Comparison of ENCODE assay signal across 8 cellular contexts in the genomic region with DNA sequence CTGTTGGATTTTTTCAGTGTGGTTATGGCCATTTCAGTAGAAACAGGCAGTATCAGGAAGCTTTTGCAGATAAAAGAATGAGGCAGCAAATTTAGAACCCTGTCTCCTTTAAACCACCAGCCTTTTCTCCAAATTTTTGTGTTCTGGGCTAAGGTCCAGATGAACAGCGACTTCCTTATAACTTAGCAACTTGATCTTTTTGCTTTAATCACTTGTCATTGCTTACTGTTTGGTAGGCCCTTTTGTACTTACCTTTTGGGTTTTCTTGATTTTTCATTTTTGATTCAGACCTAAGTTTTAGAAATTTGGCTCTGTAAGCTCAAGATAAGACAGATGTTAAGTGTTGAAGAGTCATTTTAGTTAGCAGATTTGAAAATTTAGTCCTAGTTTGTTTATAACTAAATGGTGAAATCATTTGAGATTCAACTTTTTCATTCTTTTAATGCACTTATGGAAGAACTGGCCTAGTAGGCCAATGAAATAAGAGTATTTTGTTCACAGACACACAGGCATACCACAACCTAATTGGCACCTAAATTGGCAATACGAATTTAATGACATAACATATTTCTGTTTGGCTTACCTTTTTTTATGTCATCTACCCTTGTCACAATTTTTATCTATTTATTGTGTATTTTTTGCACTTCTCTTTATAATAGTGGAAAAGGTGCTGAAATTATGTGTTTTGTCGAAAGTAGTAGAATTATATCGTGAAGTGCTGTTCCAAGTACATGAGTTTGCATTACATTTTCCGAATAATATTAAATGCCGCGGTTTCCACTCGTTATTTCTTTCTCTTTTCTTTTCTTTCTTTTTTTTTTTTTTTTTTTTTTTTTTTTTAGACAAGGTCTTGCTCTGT. TPM values are rescaled to one million over a fixed set of nuclear protein-coding genes. Genes with fewer than 3 reads are reported as not detected.
DNase-seq lines count a peak whose midpoint lies in the region; ATAC-seq and TF ChIP-seq lines count a peak whose summit lies in the region.

No MANE protein-coding gene starts in this region.

- no peak for TF ChIP-seq CTCF in HEK293 (tag by site-specific recombination; IDR thresholded peaks at IDR 0.05)
- no peak for TF ChIP-seq CTCF in vagina (IDR thresholded peaks at IDR 0.05)

- POLR2A ChIA-PET in HEK293 (lab: Yijun Ruan, JAX) = interaction anchor here (2.3 to 3.2 kb wide), 3 partner anchors 10 to 14 kb away, joined by 6 to 31 read pairs (median 12); a partner anchor contains a TSS

- no peaks in the 10 kb centered on the region for H3K9me3 Mint-ChIP-seq in activated naive CD8-positive, alpha-beta T cell treated with anti-CD3 and anti-CD28 coated beads for 36 hours

- H3K36me3 ChIP-seq in ACC112 (ENCODE audit: insufficient read depth, low read length) = no peaks in the 10 kb centered on the region
- H3K36me3 ChIP-seq in HEK293 (ENCODE audit: control insufficient read depth in 2 of 2, insufficient read depth in 1 of 2, low read length in 2 of 2) = no peaks in the 10 kb centered on the region
- no peaks in the 10 kb centered on the region for H3K36me3 ChIP-seq in vagina

- no peaks in the 10 kb centered on the region for H3K27me3 Mint-ChIP-seq in activated naive CD8-positive, alpha-beta T cell treated with anti-CD3 and anti-CD28 coated beads for 36 hours

- CTCF ChIA-PET in HEK293 (lab: Yijun Ruan, JAX) = interaction anchor here (0.6 to 1.9 kb wide), 2 partner anchors 27 to 55 kb away, joined by 3 to 7 read pairs; no protein-coding TSS in a partner anchor

- H3K27ac Mint-ChIP-seq in activated naive CD8-positive, alpha-beta T cell treated with anti-CD3 and anti-CD28 coated beads for 36 hours = no peak overlapping the region

- H3K79me2 ChIP-seq in ACC112 (ENCODE audit: control insufficient read depth, insufficient read depth, low read length, unreplicated experiment) = peaks cover 58% of the 10 kb centered on the region

- intact Hi-C loops in left colon (cut with DNase I, micrococcal nuclease) = no loop called here
- intact Hi-C loops in vagina (cut with DNase I) = no loop called here

- H3K36me3 Mint-ChIP-seq in activated naive CD8-positive, alpha-beta T cell treated with anti-CD3 and anti-CD28 coated beads for 36 hours = no peaks in the 10 kb centered on the region

- ATAC-seq in left colon (peak; percentile 11), GM21367 (IDR thresholded peaks at IDR 0.05; ENCODE audit: unreplicated experiment) (no peak)

- TF ChIP-seq POLR2A in vagina (IDR thresholded peaks at IDR 0.05) = no peak

- peak overlapping the region; percentile 85 for H3K4me3 ChIP-seq in ACC112 (ENCODE audit: low read depth, low read length)
- peak overlapping the region; percentile 84 for H3K4me3 ChIP-seq in HEK293 (ENCODE audit: low read depth, low read length)
- H3K4me3 ChIP-seq in vagina = peak overlapping the region in 1 of 2 donors; percentile 84

- H3K27me3 ChIP-seq in ACC112 (ENCODE audit: insufficient read depth, low read length) (no peaks in the 10 kb centered on the region), vagina (no peaks in the 10 kb centered on the region)

- DNase-seq in activated naive CD8-positive, alpha-beta T cell treated with anti-CD3 and anti-CD28 coated beads for 36 hours = no peak
- DNase-seq in left colon (no peak), vagina (ENCODE audit: extremely low spot score in 2 of 2) (no peak), cerebellar nuclear complex (lab: John Stamatoyannopoulos, UW) (no peak), GDM1 (lab: John Stamatoyannopoulos, UW) (no peak)

- no peaks in the 10 kb centered on the region for H3K9me3 ChIP-seq in HEK293 (ENCODE audit: control insufficient read depth, insufficient read depth, low read depth, low read length)
- no peaks in the 10 kb centered on the region for H3K9me3 ChIP-seq in vagina

- H3K4me1 Mint-ChIP-seq in activated naive CD8-positive, alpha-beta T cell treated with anti-CD3 and anti-CD28 coated beads for 36 hours = peaks cover 31% of the 10 kb centered on the region

- H3K27ac ChIP-seq in ACC112 (ENCODE audit: low read depth, low read length) (peak overlapping the region; percentile 38), HEK293 (ENCODE audit: extremely low read depth, low read depth, low read length) (no peak overlapping the region), vagina (peak overlapping the region; percentile 94)

- no peak overlapping the region for H2AFZ ChIP-seq in ACC112 (ENCODE audit: low read length, unreplicated experiment)

- H3K4me3 Mint-ChIP-seq in activated naive CD8-positive, alpha-beta T cell treated with anti-CD3 and anti-CD28 coated beads for 36 hours = peak overlapping the region; percentile 85

- peaks cover 10% of the 10 kb centered on the region for H3K4me1 ChIP-seq in ACC112 (ENCODE audit: control insufficient read depth, insufficient read depth, low read length, unreplicated experiment)
- H3K4me1 ChIP-seq in HEK293 (ENCODE audit: control insufficient read depth, insufficient read depth, low read length) = no peaks in the 10 kb centered on the region
- H3K4me1 ChIP-seq in vagina = peaks cover 58% of the 10 kb centered on the region

TF ChIP-seq in HEK293, 187 proteins besides CTCF, POLR2A, EP300 and RAD21:
- TF ChIP-seq FEZF1 (tag by site-specific recombination; IDR thresholded peaks at IDR 0.05) = peak; percentile 41
- TF ChIP-seq KLF9 (tag by site-specific recombination; IDR thresholded peaks at IDR 0.05; ENCODE audit: low read depth) = no peak
- TF ChIP-seq, protein P1, sequence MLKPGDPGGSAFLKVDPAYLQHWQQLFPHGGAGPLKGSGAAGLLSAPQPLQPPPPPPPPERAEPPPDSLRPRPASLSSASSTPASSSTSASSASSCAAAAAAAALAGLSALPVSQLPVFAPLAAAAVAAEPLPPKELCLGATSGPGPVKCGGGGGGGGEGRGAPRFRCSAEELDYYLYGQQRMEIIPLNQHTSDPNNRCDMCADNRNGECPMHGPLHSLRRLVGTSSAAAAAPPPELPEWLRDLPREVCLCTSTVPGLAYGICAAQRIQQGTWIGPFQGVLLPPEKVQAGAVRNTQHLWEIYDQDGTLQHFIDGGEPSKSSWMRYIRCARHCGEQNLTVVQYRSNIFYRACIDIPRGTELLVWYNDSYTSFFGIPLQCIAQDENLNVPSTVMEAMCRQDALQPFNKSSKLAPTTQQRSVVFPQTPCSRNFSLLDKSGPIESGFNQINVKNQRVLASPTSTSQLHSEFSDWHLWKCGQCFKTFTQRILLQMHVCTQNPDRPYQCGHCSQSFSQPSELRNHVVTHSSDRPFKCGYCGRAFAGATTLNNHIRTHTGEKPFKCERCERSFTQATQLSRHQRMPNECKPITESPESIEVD (tag by site-specific recombination; IDR thresholded peaks at IDR 0.05) = peak; percentile 82
- TF ChIP-seq OSR2 (tag by site-specific recombination; IDR thresholded peaks at IDR 0.05) = peak; percentile 60
- TF ChIP-seq, protein P2, sequence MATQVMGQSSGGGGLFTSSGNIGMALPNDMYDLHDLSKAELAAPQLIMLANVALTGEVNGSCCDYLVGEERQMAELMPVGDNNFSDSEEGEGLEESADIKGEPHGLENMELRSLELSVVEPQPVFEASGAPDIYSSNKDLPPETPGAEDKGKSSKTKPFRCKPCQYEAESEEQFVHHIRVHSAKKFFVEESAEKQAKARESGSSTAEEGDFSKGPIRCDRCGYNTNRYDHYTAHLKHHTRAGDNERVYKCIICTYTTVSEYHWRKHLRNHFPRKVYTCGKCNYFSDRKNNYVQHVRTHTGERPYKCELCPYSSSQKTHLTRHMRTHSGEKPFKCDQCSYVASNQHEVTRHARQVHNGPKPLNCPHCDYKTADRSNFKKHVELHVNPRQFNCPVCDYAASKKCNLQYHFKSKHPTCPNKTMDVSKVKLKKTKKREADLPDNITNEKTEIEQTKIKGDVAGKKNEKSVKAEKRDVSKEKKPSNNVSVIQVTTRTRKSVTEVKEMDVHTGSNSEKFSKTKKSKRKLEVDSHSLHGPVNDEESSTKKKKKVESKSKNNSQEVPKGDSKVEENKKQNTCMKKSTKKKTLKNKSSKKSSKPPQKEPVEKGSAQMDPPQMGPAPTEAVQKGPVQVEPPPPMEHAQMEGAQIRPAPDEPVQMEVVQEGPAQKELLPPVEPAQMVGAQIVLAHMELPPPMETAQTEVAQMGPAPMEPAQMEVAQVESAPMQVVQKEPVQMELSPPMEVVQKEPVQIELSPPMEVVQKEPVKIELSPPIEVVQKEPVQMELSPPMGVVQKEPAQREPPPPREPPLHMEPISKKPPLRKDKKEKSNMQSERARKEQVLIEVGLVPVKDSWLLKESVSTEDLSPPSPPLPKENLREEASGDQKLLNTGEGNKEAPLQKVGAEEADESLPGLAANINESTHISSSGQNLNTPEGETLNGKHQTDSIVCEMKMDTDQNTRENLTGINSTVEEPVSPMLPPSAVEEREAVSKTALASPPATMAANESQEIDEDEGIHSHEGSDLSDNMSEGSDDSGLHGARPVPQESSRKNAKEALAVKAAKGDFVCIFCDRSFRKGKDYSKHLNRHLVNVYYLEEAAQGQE (tag by site-specific recombination; IDR thresholded peaks at IDR 0.05) = 0 out of 2 replicates have a peak, but pooled peaks have one; percentile 20
- no peak for TF ChIP-seq ZNF211 (tag by site-specific recombination; IDR thresholded peaks at IDR 0.05; ENCODE audit: low read depth)

RNA-seq across cellular contexts. Expression of a gene that starts 2.1 kb away (rescaled TPM):
- total RNA-seq in activated naive CD8-positive, alpha-beta T cell treated with anti-CD3 and anti-CD28 coated beads for 36 hours = 10 to 100 TPM; 30.4 to 33.5 TPM
- total RNA-seq in left colon (100 to 1,000 TPM; 121 to 124 TPM), vagina (75.1 TPM)

RNA-seq across cellular contexts. Expression of a gene that starts 12.2 kb away (rescaled TPM):
- 10 to 100 TPM; 20.9 to 23.2 TPM for total RNA-seq in activated naive CD8-positive, alpha-beta T cell treated with anti-CD3 and anti-CD28 coated beads for 36 hours
- 10 to 100 TPM; 54.5 to 56.6 TPM for total RNA-seq in left colon
- total RNA-seq in vagina = 72.2 TPM
